In the genomic region with DNA sequence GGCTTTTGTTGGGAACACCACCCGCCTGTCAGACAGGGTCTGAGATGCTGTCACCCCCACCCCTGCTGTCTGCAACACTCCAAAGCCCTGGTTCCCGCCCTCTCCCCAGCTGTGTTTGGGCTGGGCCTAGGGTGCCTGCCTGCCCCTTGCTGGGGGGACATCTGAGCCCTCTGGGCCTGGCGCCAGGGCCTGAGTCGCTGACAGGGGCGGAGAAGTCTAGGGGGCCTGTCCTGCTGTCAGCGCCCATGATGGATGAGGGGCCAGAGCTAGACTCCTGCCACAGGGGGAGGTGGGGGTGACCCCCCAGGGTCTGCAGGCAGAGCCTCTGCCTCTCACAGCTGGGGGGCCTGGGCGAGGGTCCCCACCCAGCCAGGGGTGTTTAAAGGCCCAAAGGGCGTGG, we compare ENCODE assay signal across 27 cellular contexts.
A peak's percentile ranks its signal among the peaks of the same experiment; 100 is the strongest.
DNase-seq lines count a peak whose midpoint lies in the region; ATAC-seq, FAIRE-seq and TF ChIP-seq lines count a peak whose summit lies in the region.
"Had no signal": no experiment of that assay in that cellular context is flagged by ENCODE, and none has a peak within 500 bp of the region (broad histone marks: within the 10 kb centered on the region; RNA-seq: fewer than 3 reads in every experiment).

No MANE protein-coding gene starts in this region.

- peak; percentile 32 for DNase-seq in NCI-H1092 (lab: John Stamatoyannopoulos, UW)
- DNase-seq in NCI-H1092 treated with DMSO at 0.1 percent for 48 hours (lab: John Stamatoyannopoulos, UW) = no peak
- peak; percentile 51 for DNase-seq in H54 (ENCODE audit: insufficient read length, low spot score)
- DNase-seq in NCI-H345 (lab: John Stamatoyannopoulos, UW) = peak; percentile 82
- DNase-seq in iPS-NIHi11 (ENCODE audit: low spot score) = peak; percentile 35
- no peak for DNase-seq in SHP77 (lab: John Stamatoyannopoulos, UW)
- no peak for DNase-seq in epidermal melanocyte (ENCODE audit: insufficient read length, low spot score)
- DNase-seq: activated CD4-positive, alpha-beta T cell treated with anti-CD3 and anti-CD28 coated beads, Interleukin-2, amount 10 ng/mL, durations not matched to agents 24 days and 14 days; activated naive CD4-positive, alpha-beta T cell treated with Interleukin-2 at 50 U/mL for 16 hours; activated T-cell treated with anti-CD3 and anti-CD28 coated beads, Interleukin-2, amount 50 U/mL, for 4 hours; CD4-positive, alpha-beta memory T cell; effector CD8-positive, alpha-beta T cell; foreskin fibroblast; GDM1; heart right ventricle; left colon; mesendoderm; MV-4-11; naive B cell; NCI-H2227 treated with DMSO at 0.1 percent for 48 hours; occipital lobe; Peyer's patch; small intestine; stimulated activated CD4-positive, alpha-beta T cell treated with anti-CD3 and anti-CD28 coated beads, Interleukin-2, amount 100 ng/mL, for 24 hours; T-helper 17 cell had no signal

- ATAC-seq in HG02981 (IDR thresholded peaks at IDR 0.05; ENCODE audit: unreplicated experiment) = no peak
- ATAC-seq: activated T-cell treated with anti-CD3 and anti-CD28 coated beads, Interleukin-2, amount 50 U/mL, for 4 hours; left colon; T-helper 17 cell had no signal

- FAIRE-seq in H54 (lab: Jason Lieb, UNC) = no peak
- FAIRE-seq: colon, small intestine had no signal

- TF ChIP-seq POLR2A in H54 (IDR thresholded peaks at IDR 0.05; ENCODE audit: low read depth, low read length) = no peak

Comparison
In these comparisons a context has a peak if more than half of its experiments do, and no peak if none do; other contexts are left out.
1. DNase-seq: peak in NCI-H1092 (single experiment), H54 (single experiment), NCI-H345 (single experiment) and iPS-NIHi11 (single experiment); none in NCI-H1092 treated with DMSO at 0.1 percent for 48 hours (single experiment), SHP77 (0 of 2) and epidermal melanocyte (single experiment).